1 cellular context compared by ENCODE assay signal in genomic region chr19:5308471-5309437, GRCh38.
TF ChIP-seq lines count a peak whose summit lies in the region.

No MANE protein-coding gene starts in this region.

TF ChIP-seq in HEK293, 187 proteins besides CTCF, POLR2A, EP300 and RAD21 (continued from another document and continues in another):
- TF ChIP-seq PATZ1 (tag by site-specific recombination; IDR thresholded peaks at IDR 0.05) (peak; percentile 96), ELK4 (IDR thresholded peaks at IDR 0.05; ENCODE audit: borderline replicate concordance, low read depth, low read length) (no peak), ZNF132 (tag by site-specific recombination; IDR thresholded peaks at IDR 0.05; ENCODE audit: borderline replicate concordance) (no peak), GLIS1 (tag by site-specific recombination; IDR thresholded peaks at IDR 0.05) (peak; percentile 88), ZNF639 (tag by site-specific recombination; IDR thresholded peaks at IDR 0.05) (peak; percentile 83; the same call in 1 of the 2 replicates), HIC1 (tag by site-specific recombination; IDR thresholded peaks at IDR 0.05) (peak; percentile 86), ZNF629 (tag by site-specific recombination; IDR thresholded peaks at IDR 0.05) (peak; percentile 84), ZNF324 (tag by site-specific recombination; IDR thresholded peaks at IDR 0.05) (peak; percentile 96), ZNF777 (tag by site-specific recombination; IDR thresholded peaks at IDR 0.05; ENCODE audit: borderline replicate concordance) (no peak), ZSCAN4 (tag by site-specific recombination; IDR thresholded peaks at IDR 0.05) (peak; percentile 58; the same call in 1 of the 2 replicates), ZBTB7A (tag by site-specific recombination; IDR thresholded peaks at IDR 0.05; ENCODE audit: low read depth) (peak; percentile 64; the same call in 1 of the 2 replicates), SCRT1 (tag by site-specific recombination; IDR thresholded peaks at IDR 0.05; ENCODE audit: borderline replicate concordance) (no peak), ZIC2 (tag by site-specific recombination; IDR thresholded peaks at IDR 0.05) (peak; percentile 72), ZXDB (tag by site-specific recombination; IDR thresholded peaks at IDR 0.05) (peak; percentile 73), ZNF398 (tag by site-specific recombination; IDR thresholded peaks at IDR 0.05) (peak; percentile 96), ZNF830 (tag by site-specific recombination; IDR thresholded peaks at IDR 0.05; ENCODE audit: low read depth) (no peak), ZBTB20 (tag by site-specific recombination; IDR thresholded peaks at IDR 0.05) (peak; percentile 72), ZNF391 (tag by site-specific recombination; IDR thresholded peaks at IDR 0.05; ENCODE audit: borderline replicate concordance, low read depth) (peak; percentile 74; the same call in 1 of the 2 replicates), ZNF239 (tag by site-specific recombination; IDR thresholded peaks at IDR 0.05) (0 out of 2 replicates have a peak, but pooled peaks have one; percentile 48), SP7 (tag by site-specific recombination; IDR thresholded peaks at IDR 0.05) (peak; percentile 90), ZEB2 (tag by site-specific recombination; IDR thresholded peaks at IDR 0.05) (peak; percentile 87), PRDM4 (tag by site-specific recombination; IDR thresholded peaks at IDR 0.05) (peak; percentile 100), ZNF530 (tag by site-specific recombination; IDR thresholded peaks at IDR 0.05; ENCODE audit: low read depth) (no peak), KLF7 (tag by site-specific recombination; IDR thresholded peaks at IDR 0.05; ENCODE audit: borderline replicate concordance) (peak; percentile 76; the same call in 1 of the 2 replicates), KLF17 (tag by site-specific recombination; IDR thresholded peaks at IDR 0.05) (peak; percentile 92), ZBTB6 (tag by site-specific recombination; IDR thresholded peaks at IDR 0.05) (peak; percentile 58; the same call in 1 of the 2 replicates), ZNF266 (tag by site-specific recombination; IDR thresholded peaks at IDR 0.05; ENCODE audit: low read depth) (no peak), FEZF1 (tag by site-specific recombination; IDR thresholded peaks at IDR 0.05) (peak; percentile 72), ZNF837 (tag by site-specific recombination; IDR thresholded peaks at IDR 0.05) (0 out of 2 replicates have a peak, but pooled peaks have one; percentile 43), ZNF335 (tag by site-specific recombination; conservative IDR thresholded peaks at IDR 0.05) (peak; percentile 58), ZSCAN18 (tag by site-specific recombination; IDR thresholded peaks at IDR 0.05) (peak; percentile 87), SCRT2 (tag by site-specific recombination; IDR thresholded peaks at IDR 0.05) (peak; percentile 72; the same call in 1 of the 2 replicates), PBX3 (CRISPR knock-in tag; IDR thresholded peaks at IDR 0.05) (no peak), ZNF561 (tag by site-specific recombination; IDR thresholded peaks at IDR 0.05; ENCODE audit: borderline replicate concordance) (peak; percentile 69; the same call in 1 of the 2 replicates)
